Comparison of ENCODE assay signal across 20 cellular contexts in the genomic region with DNA sequence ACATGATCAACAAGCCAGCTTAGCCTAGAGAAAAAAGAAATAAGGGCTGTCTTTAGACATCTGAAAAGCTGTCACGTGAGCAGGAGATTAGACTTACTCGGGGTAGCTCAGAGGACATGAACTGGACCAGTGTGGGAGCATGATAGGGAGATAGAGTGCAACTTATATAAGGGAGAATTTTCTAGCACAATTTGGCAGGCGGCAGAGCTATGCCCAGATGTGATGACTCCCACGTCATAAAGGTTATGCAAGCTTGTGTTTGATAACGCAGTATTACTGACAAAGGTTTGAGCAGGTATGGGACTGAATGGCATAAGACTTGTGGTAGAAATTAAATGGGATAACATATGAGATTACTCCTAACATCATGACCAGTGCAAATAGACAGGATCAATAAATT. TPM values are rescaled to one million over a fixed set of nuclear protein-coding genes. Genes with fewer than 3 reads are reported as not detected.
DNase-seq lines count a peak whose midpoint lies in the region; ATAC-seq, FAIRE-seq and TF ChIP-seq lines count a peak whose summit lies in the region.
"Had no signal": no experiment of that assay in that cellular context is flagged by ENCODE, and none has a peak within 500 bp of the region (broad histone marks: within the 10 kb centered on the region; RNA-seq: fewer than 3 reads in every experiment).

No MANE protein-coding gene starts in this region.

- intact Hi-C loops in K562 (cut with micrococcal nuclease) (no loop called here), HepG2 (cut with micrococcal nuclease; ENCODE audit: unreplicated experiment) (no loop called here)

- no peak overlapping the region for H3K27ac ChIP-seq in K562 (ENCODE audit: extremely low read depth, low read depth, low read length)
- no peak overlapping the region for H3K27ac ChIP-seq in HepG2 (ENCODE audit: extremely low read length, insufficient read depth, low read length)

- H3K9me1 ChIP-seq in K562 (ENCODE audit: control insufficient read depth, insufficient read depth, low read length) = no peaks in the 10 kb centered on the region

- H3K27me3 ChIP-seq in K562 (ENCODE audit: control insufficient read depth in 2 of 2, insufficient read depth in 2 of 2, low read length in 2 of 2) (no peaks in the 10 kb centered on the region), HepG2 (ENCODE audit: control insufficient read depth in 1 of 2, insufficient read depth in 2 of 2, low read length in 2 of 2) (0 out of 5 replicates have a peak, but pooled peaks cover 0 to 3% of the 10 kb centered on the region in 2 experiments)

- BruUV-seq in K562 (replicated peaks; lab: Mats Ljungman, UMichigan) (no TSS peak), HepG2 (replicated peaks; lab: Mats Ljungman, UMichigan) (no TSS peak)

- peaks cover 16% of the 10 kb centered on the region for H4K20me1 ChIP-seq in K562 (replicated peaks; ENCODE audit: control insufficient read depth, insufficient read depth, low read length)
- H4K20me1 ChIP-seq in HepG2 (ENCODE audit: insufficient read depth, low read length) = no peaks in the 10 kb centered on the region

- H3K4me3 ChIP-seq in K562 (no peak overlapping the region), HepG2 (replicated peaks in 1 of 3; ENCODE audit: insufficient read depth in 1 of 3, low read depth in 2 of 3, low read length in 3 of 3) (no peak overlapping the region)
- H3K4me3 ChIP-seq: HAP-1 had no signal

- no peak for ATAC-seq in K562
- no peak for ATAC-seq in HepG2
- no peak for ATAC-seq in HG03139 (IDR thresholded peaks at IDR 0.05; ENCODE audit: unreplicated experiment)
- no peak for ATAC-seq in HG03378 (IDR thresholded peaks at IDR 0.05; ENCODE audit: unreplicated experiment)
- ATAC-seq: CD8-positive, alpha-beta T cell had no signal

- TF ChIP-seq EP300 in K562 (IDR thresholded peaks at IDR 0.05; ENCODE audit: low read length) = no peak
- no peak for TF ChIP-seq EP300 in HepG2 (IDR thresholded peaks at IDR 0.05; ENCODE audit: low read depth in 2 of 2, low read length in 2 of 2)
- no peak for TF ChIP-seq EP300 in HepG2 (CRISPR knock-in tag; IDR thresholded peaks at IDR 0.05; ENCODE audit: borderline replicate concordance)

- FAIRE-seq in K562 (lab: Jason Lieb, UNC) = no peak
- FAIRE-seq in HepG2 (lab: Jason Lieb, UNC) = no peak
- FAIRE-seq: G401.6, GM12892, H54 had no signal

- no peaks in the 10 kb centered on the region for H3K36me3 ChIP-seq in K562 (ENCODE audit: control insufficient read depth, insufficient read depth, low read length)
- H3K36me3 ChIP-seq in HepG2 (replicated peaks in 1 of 2; ENCODE audit: control insufficient read depth in 1 of 2, insufficient read depth in 2 of 2, low read length in 2 of 2) = no peaks in the 10 kb centered on the region
- H3K36me3 ChIP-seq: HAP-1 had no signal

- H3K9me3 ChIP-seq in K562 (replicated peaks; ENCODE audit: control insufficient read depth, insufficient read depth, low read depth, low read length) (no peaks in the 10 kb centered on the region), HepG2 (ENCODE audit: low read length) (no peaks in the 10 kb centered on the region)
- H3K9me3 ChIP-seq: Caco-2, HAP-1 had no signal

- TF ChIP-seq RAD21 in K562 (CRISPR knock-in tag; conservative IDR thresholded peaks at IDR 0.05 in 1 of 2, IDR thresholded peaks at IDR 0.05 in 1 of 2) = no peak
- TF ChIP-seq RAD21 in HepG2 (CRISPR knock-in tag; IDR thresholded peaks at IDR 0.05) = no peak

- H2AFZ ChIP-seq in K562 (ENCODE audit: low read depth, low read length) (no peak overlapping the region), HepG2 (ENCODE audit: low read length) (no peak overlapping the region)

- WGBS in K562 (ENCODE audit: insufficient coverage, low coverage, missing lambda C conversion rate) = 0% methylated on average over 5 of the region's 5 CpGs
- under 1% methylated on average over 5 of the region's 5 CpGs for WGBS in HepG2 (ENCODE audit: low lambda C conversion rate)

- H3K9ac ChIP-seq in K562 (ENCODE audit: insufficient read depth in 1 of 2, low read depth in 2 of 2, low read length in 2 of 2) (no peak overlapping the region), HepG2 (ENCODE audit: insufficient read depth, low read depth, low read length) (no peak overlapping the region)

- H3K4me2 ChIP-seq in K562 (ENCODE audit: insufficient read depth, low read length) (no peak overlapping the region), HepG2 (ENCODE audit: low read depth, low read length) (no peak overlapping the region)

- H3K4me1 ChIP-seq in K562 (replicated peaks in 1 of 2; ENCODE audit: control insufficient read depth in 2 of 2, insufficient read depth in 2 of 2, low read length in 2 of 2) (peaks cover 6 to 10% of the 10 kb centered on the region in 2 experiments), HepG2 (ENCODE audit: insufficient read depth, low read length) (no peaks in the 10 kb centered on the region)
- H3K4me1 ChIP-seq: Caco-2, HAP-1 had no signal

- TF ChIP-seq POLR2A in K562 (conservative IDR thresholded peaks at IDR 0.05) (no peak), HepG2 (IDR thresholded peaks at IDR 0.05; ENCODE audit: insufficient read depth in 1 of 2, low read depth in 2 of 2, low read length in 2 of 2) (no peak)

- peak; percentile 42 for DNase-seq in OCI-M1 (lab: John Stamatoyannopoulos, UW)
- no peak for DNase-seq in K562 (ENCODE audit: extremely low read depth in 1 of 4, low spot score in 3 of 4)
- DNase-seq in HepG2 (ENCODE audit: low spot score) = no peak
- no peak for DNase-seq in NCI-H146 (lab: John Stamatoyannopoulos, UW)
- DNase-seq: C1 segment of cervical spinal cord; Caco-2; CD4-positive, CD25-positive, alpha-beta regulatory T cell; CD8-positive, alpha-beta T cell; DMS153; DND-41; GOT3; HFFc6 had no signal

- POLR2A ChIA-PET in K562 (lab: Yijun Ruan, JAX) (interaction anchor here (0.6 to 1.4 kb wide), 4 partner anchors 8 to 68 kb away, joined by 3 to 5 read pairs (median 4); no protein-coding TSS in a partner anchor), HepG2 (lab: Yijun Ruan, JAX) (no interaction called here)

- H3K79me2 ChIP-seq in K562 (ENCODE audit: control insufficient read depth, insufficient read depth, low read length) = no peaks in the 10 kb centered on the region
- H3K79me2 ChIP-seq in HepG2 (ENCODE audit: insufficient read depth, low read length) = no peaks in the 10 kb centered on the region

- CTCF ChIA-PET in K562 (lab: Yijun Ruan, JAX; ENCODE audit: low intra/inter-chr PET ratio) = no interaction called here
- CTCF ChIA-PET in HepG2 (lab: Yijun Ruan, JAX; ENCODE audit: low intra/inter-chr PET ratio, low total read pairs) = no interaction called here

- TF ChIP-seq CTCF in K562 (IDR thresholded peaks at IDR 0.05 in 2 of 3, conservative IDR thresholded peaks at IDR 0.05 in 1 of 3; ENCODE audit: insufficient read depth in 2 of 3, low read depth in 1 of 3, low read length in 3 of 3) (no peak), HepG2 (CRISPR knock-in tag; IDR thresholded peaks at IDR 0.05) (no peak)

- in situ Hi-C loops in K562 (cut with MboI) = no loop called here
- in situ Hi-C loops in HepG2 (cut with HindIII; ENCODE audit: extremely low pct_ligation_motif_present, low pct_unique_long_range_greater_than_20kb) = loop anchor here (5.0 kb wide), 1 partner anchor 35 kb away; no protein-coding TSS in a partner anchor

TF ChIP-seq in K562, 482 proteins besides CTCF, POLR2A, EP300 and RAD21 (continues in another document):
- TF ChIP-seq NFXL1 (CRISPR knock-in tag; IDR thresholded peaks at IDR 0.05) = no peak

TF ChIP-seq in HepG2, 621 proteins besides CTCF, POLR2A, EP300 and RAD21 (continues in another document):
- no peak for TF ChIP-seq ZNF563 (CRISPR knock-in tag; IDR thresholded peaks at IDR 0.05)

RNA-seq across cellular contexts. Expression of a gene that starts 28.1 kb away (rescaled TPM):
- not detected in 2 replicates for total RNA-seq in K562 (2011; cell fraction: chromatin; rRNA removed; ENCODE audit: low replicate concordance)
- total RNA-seq in K562 (2011; cell fraction: nucleolus; rRNA removed) = 0.26 TPM in 1 of 2 replicates, not detected in the other
- 0.15 TPM in 1 of 2 replicates, not detected in the other for total RNA-seq in K562 (2011; cell fraction: nucleoplasm; rRNA removed)
- total RNA-seq in K562 (2014; rRNA removed) (not detected in 2 replicates), K562 (2014; rRNA removed; fragmentation: Illumina TruSeq; extraction: Trizol) (not detected in 2 replicates), K562 (2015; rRNA removed; fragmentation: Illumina TruSeq; extraction: Trizol) (0.04 TPM in 1 of 2 replicates, not detected in the other), K562 (2021) (0.11 and 0.22 TPM in 2 replicates), HepG2 (2016; rRNA removed; fragmentation: Illumina TruSeq; extraction: Trizol) (not detected in 2 replicates)
- polyA plus RNA-seq in K562 (2011; rRNA removed) (not detected in 2 replicates), K562 (2014; fragmentation: Illumina TruSeq; extraction: Trizol) (0.06 and 0.11 TPM in 2 replicates), K562 (2014; fragmentation: Nextera tagmentation; extraction: Ambion mirVana) (not detected), K562 (2014; rRNA removed) (not detected in 2 replicates), HepG2 (2011; rRNA removed) (not detected in 2 replicates)
- polyA plus RNA-seq in K562 (2011; cell fraction: cytosol; rRNA removed) = 0.04 TPM in 1 of 2 replicates, not detected in the other
- polyA plus RNA-seq in K562 (2011; cell fraction: nucleus; rRNA removed) = 0.04 TPM in 2 replicates
- 0.06 and 0.20 TPM in 2 replicates for polyA plus RNA-seq in K562 (2012)
- not detected in 2 replicates for polyA minus RNA-seq in K562 (2011; rRNA and poly(A)+ RNA removed)
- not detected in 2 replicates for polyA minus RNA-seq in K562 (2011; cell fraction: cytosol; rRNA and poly(A)+ RNA removed)
- polyA minus RNA-seq in K562 (2011; cell fraction: nucleus; rRNA and poly(A)+ RNA removed) = not detected in 2 replicates
- not detected in 2 replicates for total RNA-seq in HepG2 (2016; cell fraction: cytosol; rRNA removed; fragmentation: Illumina TruSeq; extraction: Trizol; ENCODE audit: low read depth)
- total RNA-seq in HepG2 (2016; cell fraction: insoluble cytoplasmic fraction; rRNA removed; fragmentation: Illumina TruSeq; extraction: Trizol) = not detected in 2 replicates
- not detected in 2 replicates for total RNA-seq in HepG2 (2016; cell fraction: membrane; rRNA removed; fragmentation: Illumina TruSeq; extraction: Trizol)
- not detected in 2 replicates for total RNA-seq in HepG2 (2016; cell fraction: nucleus; rRNA removed; fragmentation: Illumina TruSeq; extraction: Trizol)
- not detected in 2 replicates for polyA plus RNA-seq in HepG2 (2011; cell fraction: cytosol; rRNA removed)
- 0.05 TPM in 1 of 2 replicates, not detected in the other for polyA plus RNA-seq in HepG2 (2011; cell fraction: nucleus; rRNA removed)
- polyA plus RNA-seq in HepG2 (2012) = not detected in 2 replicates
- not detected in 2 replicates for polyA plus RNA-seq in HepG2 (2016; cell fraction: cytosol; fragmentation: Illumina TruSeq; extraction: Trizol; ENCODE audit: low read depth)
- not detected in 2 replicates for polyA plus RNA-seq in HepG2 (2016; cell fraction: insoluble cytoplasmic fraction; fragmentation: Illumina TruSeq; extraction: Trizol; ENCODE audit: low read depth)
- 0.07 and 0.18 TPM in 2 replicates for polyA plus RNA-seq in HepG2 (2016; cell fraction: membrane; fragmentation: Illumina TruSeq; extraction: Trizol; ENCODE audit: low read depth)
- polyA plus RNA-seq in HepG2 (2016; cell fraction: nucleus; fragmentation: Illumina TruSeq; extraction: Trizol; ENCODE audit: insufficient read depth, low read depth) = not detected in 2 replicates
- polyA minus RNA-seq in HepG2 (2011; rRNA and poly(A)+ RNA removed; ENCODE audit: low replicate concordance) = not detected in 2 replicates
- not detected in 2 replicates for polyA minus RNA-seq in HepG2 (2011; cell fraction: cytosol; rRNA and poly(A)+ RNA removed)
- polyA minus RNA-seq in HepG2 (2011; cell fraction: nucleus; rRNA and poly(A)+ RNA removed) = 0.12 TPM in 1 of 2 replicates, not detected in the other
- total RNA-seq: A172, HFFc6 had no signal
- polyA plus RNA-seq: BJ had no signal
